ENCODE assay signal across 9 cellular contexts in genomic region chr13:41700790-41701310, GRCh38.
A peak's percentile ranks its signal among the peaks of the same experiment; 100 is the strongest.
DNase-seq lines count a peak whose midpoint lies in the region; ATAC-seq, FAIRE-seq and TF ChIP-seq lines count a peak whose summit lies in the region.
"Had no signal": no experiment of that assay in that cellular context is flagged by ENCODE, and none has a peak within 500 bp of the region (broad histone marks: within the 10 kb centered on the region; RNA-seq: fewer than 3 reads in every experiment).

No MANE protein-coding gene starts in this region.

- POLR2A ChIA-PET in HepG2 (lab: Yijun Ruan, JAX): no interaction called here
- POLR2A ChIA-PET in RWPE1 (lab: Yijun Ruan, JAX; ENCODE audit: low non-redundant PET): no interaction called here

- TF ChIP-seq POLR2A in right lobe of liver (IDR thresholded peaks at IDR 0.05): no peak
- no peak for TF ChIP-seq POLR2A in HepG2 (IDR thresholded peaks at IDR 0.05; ENCODE audit: insufficient read depth in 1 of 2, low read depth in 2 of 2, low read length in 2 of 2)
- TF ChIP-seq POLR2A in gastroesophageal sphincter (IDR thresholded peaks at IDR 0.05): no peak

- no peak for TF ChIP-seq RAD21 in HepG2 (CRISPR knock-in tag; IDR thresholded peaks at IDR 0.05)

- ATAC-seq in right lobe of liver: peak; percentile 18 to 67 (median 54)
- ATAC-seq in HepG2: no peak
- ATAC-seq in gastroesophageal sphincter: no peak
- no peak for ATAC-seq in esophagus mucosa
- no peak for ATAC-seq in HG02678 (IDR thresholded peaks at IDR 0.05; ENCODE audit: unreplicated experiment)
- ATAC-seq: stimulated activated naive B cell treated with anti-CD40 and anti-IgM and Interleukin-4, amounts not matched to agents 10 μg/mL and 1 μg/mL and 100 μg/mL, for 72 hours had no signal

- no peak for TF ChIP-seq CTCF in right lobe of liver (IDR thresholded peaks at IDR 0.05)
- no peak for TF ChIP-seq CTCF in HepG2 (CRISPR knock-in tag; IDR thresholded peaks at IDR 0.05)
- no peak for TF ChIP-seq CTCF in RWPE1 (conservative IDR thresholded peaks at IDR 0.05; ENCODE audit: low read depth)
- TF ChIP-seq CTCF in gastroesophageal sphincter (IDR thresholded peaks at IDR 0.05): no peak

- H3K4me2 ChIP-seq in HepG2 (ENCODE audit: low read depth, low read length): no peak overlapping the region

- CTCF ChIA-PET in HepG2 (lab: Yijun Ruan, JAX; ENCODE audit: low intra/inter-chr PET ratio, low total read pairs): no interaction called here
- CTCF ChIA-PET in RWPE1 (lab: Yijun Ruan, JAX): no interaction called here

- no peak overlapping the region for H2AFZ ChIP-seq in HepG2 (ENCODE audit: low read length)

- H3K27ac ChIP-seq in right lobe of liver (no peak overlapping the region), HepG2 (ENCODE audit: extremely low read length, insufficient read depth, low read length) (no peak overlapping the region), RWPE1 (no peak overlapping the region), gastroesophageal sphincter (peak overlapping the region in 3 of 4 donors; percentile 20 to 33 (median 28))

- no TSS peak for BruUV-seq in HepG2 (replicated peaks; lab: Mats Ljungman, UMichigan)

- H3K9me3 ChIP-seq in right lobe of liver (no peaks in the 10 kb centered on the region), HepG2 (ENCODE audit: low read length) (no peaks in the 10 kb centered on the region), gastroesophageal sphincter (no peaks in the 10 kb centered on the region)

- intact Hi-C loops in right lobe of liver (cut with DNase I): no loop called here
- intact Hi-C loops in HepG2 (cut with micrococcal nuclease; ENCODE audit: unreplicated experiment): no loop called here

- H3K27me3 ChIP-seq in right lobe of liver: no peaks in the 10 kb centered on the region
- H3K27me3 ChIP-seq in HepG2 (ENCODE audit: control insufficient read depth in 1 of 2, insufficient read depth in 2 of 2, low read length in 2 of 2): no peaks in the 10 kb centered on the region
- H3K27me3 ChIP-seq in gastroesophageal sphincter: no peaks in the 10 kb centered on the region

- no peaks in the 10 kb centered on the region for H3K36me3 ChIP-seq in right lobe of liver
- H3K36me3 ChIP-seq in HepG2 (replicated peaks in 1 of 2; ENCODE audit: control insufficient read depth in 1 of 2, insufficient read depth in 2 of 2, low read length in 2 of 2): peaks cover 0 to 5% of the 10 kb centered on the region in 2 experiments; a peak in 2 of 5 replicates
- peaks cover 0 to 10% of the 10 kb centered on the region in 2 donors for H3K36me3 ChIP-seq in gastroesophageal sphincter

- in situ Hi-C loops in HepG2 (cut with HindIII; ENCODE audit: extremely low pct_ligation_motif_present, low pct_unique_long_range_greater_than_20kb): no loop called here

- TF ChIP-seq EP300 in HepG2 (IDR thresholded peaks at IDR 0.05; ENCODE audit: low read depth in 2 of 2, low read length in 2 of 2): no peak
- no peak for TF ChIP-seq EP300 in HepG2 (CRISPR knock-in tag; IDR thresholded peaks at IDR 0.05; ENCODE audit: borderline replicate concordance)
- TF ChIP-seq EP300 in gastroesophageal sphincter (IDR thresholded peaks at IDR 0.05): no peak

- H3K4me1 ChIP-seq in right lobe of liver (peaks cover 0 to 15% (median 3%) of the 10 kb centered on the region in 4 donors), HepG2 (ENCODE audit: insufficient read depth, low read length) (peaks cover 7% of the 10 kb centered on the region; the same call in 1 of the 2 replicates), gastroesophageal sphincter (peaks cover 5 to 45% (median 9%) of the 10 kb centered on the region in 3 donors)

- no peak for FAIRE-seq in HepG2 (lab: Jason Lieb, UNC)

- H4K20me1 ChIP-seq in HepG2 (ENCODE audit: insufficient read depth, low read length): no peaks in the 10 kb centered on the region

- H3K9ac ChIP-seq in HepG2 (ENCODE audit: insufficient read depth, low read depth, low read length): no peak overlapping the region

- no peaks in the 10 kb centered on the region for H3K79me2 ChIP-seq in HepG2 (ENCODE audit: insufficient read depth, low read length)

- H3K4me3 ChIP-seq in right lobe of liver: no peak overlapping the region
- H3K4me3 ChIP-seq in HepG2 (replicated peaks in 1 of 3; ENCODE audit: insufficient read depth in 1 of 3, low read depth in 2 of 3, low read length in 3 of 3): no peak overlapping the region
- no peak overlapping the region for H3K4me3 ChIP-seq in gastroesophageal sphincter

- DNase-seq in right lobe of liver (no peak), HepG2 (ENCODE audit: low spot score) (no peak), RWPE1 (ENCODE audit: low spot score) (peak; percentile 50), germinal center (ENCODE audit: low spot score) (no peak)
- DNase-seq in NK-92 treated with Interleukin-12 subunit alpha and Interleukin-12 subunit beta, amount 100 ng/mL, for 24 hours (lab: John Stamatoyannopoulos, UW): no peak
- DNase-seq: stimulated activated naive B cell treated with anti-CD40 and anti-IgM and Interleukin-4, amounts not matched to agents 10 μg/mL and 1 μg/mL and 100 μg/mL, for 72 hours had no signal

TF ChIP-seq in HepG2, 621 proteins besides CTCF, POLR2A, EP300 and RAD21:
- no peak for TF ChIP-seq ERF (CRISPR knock-in tag; IDR thresholded peaks at IDR 0.05)
- no peak for TF ChIP-seq ZNF329 (CRISPR knock-in tag; IDR thresholded peaks at IDR 0.05; ENCODE audit: low read depth)
- TF ChIP-seq, protein P1, sequence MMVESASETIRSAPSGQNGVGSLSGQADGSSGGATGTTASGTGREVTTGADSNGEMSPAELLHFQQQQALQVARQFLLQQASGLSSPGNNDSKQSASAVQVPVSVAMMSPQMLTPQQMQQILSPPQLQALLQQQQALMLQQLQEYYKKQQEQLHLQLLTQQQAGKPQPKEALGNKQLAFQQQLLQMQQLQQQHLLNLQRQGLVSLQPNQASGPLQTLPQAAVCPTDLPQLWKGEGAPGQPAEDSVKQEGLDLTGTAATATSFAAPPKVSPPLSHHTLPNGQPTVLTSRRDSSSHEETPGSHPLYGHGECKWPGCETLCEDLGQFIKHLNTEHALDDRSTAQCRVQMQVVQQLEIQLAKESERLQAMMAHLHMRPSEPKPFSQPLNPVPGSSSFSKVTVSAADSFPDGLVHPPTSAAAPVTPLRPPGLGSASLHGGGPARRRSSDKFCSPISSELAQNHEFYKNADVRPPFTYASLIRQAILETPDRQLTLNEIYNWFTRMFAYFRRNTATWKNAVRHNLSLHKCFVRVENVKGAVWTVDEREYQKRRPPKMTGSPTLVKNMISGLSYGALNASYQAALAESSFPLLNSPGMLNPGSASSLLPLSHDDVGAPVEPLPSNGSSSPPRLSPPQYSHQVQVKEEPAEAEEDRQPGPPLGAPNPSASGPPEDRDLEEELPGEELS (CRISPR knock-in tag; IDR thresholded peaks at IDR 0.05): no peak
- TF ChIP-seq PCBP2 (optimal IDR thresholded peaks at IDR 0.05; ENCODE audit: low read depth, low read length, poor library complexity, severe bottlenecking): no peak
- TF ChIP-seq HOXA5 (CRISPR knock-in tag; IDR thresholded peaks at IDR 0.05): no peak
- TF ChIP-seq, protein P2, sequence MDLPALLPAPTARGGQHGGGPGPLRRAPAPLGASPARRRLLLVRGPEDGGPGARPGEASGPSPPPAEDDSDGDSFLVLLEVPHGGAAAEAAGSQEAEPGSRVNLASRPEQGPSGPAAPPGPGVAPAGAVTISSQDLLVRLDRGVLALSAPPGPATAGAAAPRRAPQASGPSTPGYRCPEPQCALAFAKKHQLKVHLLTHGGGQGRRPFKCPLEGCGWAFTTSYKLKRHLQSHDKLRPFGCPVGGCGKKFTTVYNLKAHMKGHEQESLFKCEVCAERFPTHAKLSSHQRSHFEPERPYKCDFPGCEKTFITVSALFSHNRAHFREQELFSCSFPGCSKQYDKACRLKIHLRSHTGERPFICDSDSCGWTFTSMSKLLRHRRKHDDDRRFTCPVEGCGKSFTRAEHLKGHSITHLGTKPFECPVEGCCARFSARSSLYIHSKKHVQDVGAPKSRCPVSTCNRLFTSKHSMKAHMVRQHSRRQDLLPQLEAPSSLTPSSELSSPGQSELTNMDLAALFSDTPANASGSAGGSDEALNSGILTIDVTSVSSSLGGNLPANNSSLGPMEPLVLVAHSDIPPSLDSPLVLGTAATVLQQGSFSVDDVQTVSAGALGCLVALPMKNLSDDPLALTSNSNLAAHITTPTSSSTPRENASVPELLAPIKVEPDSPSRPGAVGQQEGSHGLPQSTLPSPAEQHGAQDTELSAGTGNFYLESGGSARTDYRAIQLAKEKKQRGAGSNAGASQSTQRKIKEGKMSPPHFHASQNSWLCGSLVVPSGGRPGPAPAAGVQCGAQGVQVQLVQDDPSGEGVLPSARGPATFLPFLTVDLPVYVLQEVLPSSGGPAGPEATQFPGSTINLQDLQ (CRISPR knock-in tag; IDR thresholded peaks at IDR 0.05): no peak
- TF ChIP-seq SETDB1 (CRISPR knock-in tag; IDR thresholded peaks at IDR 0.05; ENCODE audit: borderline replicate concordance): no peak
- TF ChIP-seq ZNF326 (CRISPR knock-in tag; IDR thresholded peaks at IDR 0.05; ENCODE audit: borderline replicate concordance): no peak
- TF ChIP-seq ARNTL (CRISPR knock-in tag; IDR thresholded peaks at IDR 0.05): no peak
- TF ChIP-seq HHEX (CRISPR knock-in tag; IDR thresholded peaks at IDR 0.05): no peak
- no peak for TF ChIP-seq ZNF331 (CRISPR knock-in tag; IDR thresholded peaks at IDR 0.05)
- no peak for TF ChIP-seq XBP1 (CRISPR knock-in tag; IDR thresholded peaks at IDR 0.05)
- TF ChIP-seq ZNF709 (CRISPR knock-in tag; IDR thresholded peaks at IDR 0.05): no peak
- no peak for TF ChIP-seq AKAP8 (CRISPR knock-in tag; IDR thresholded peaks at IDR 0.05)
- no peak for TF ChIP-seq RBM39 (IDR thresholded peaks at IDR 0.05; ENCODE audit: low read depth, low read length, poor library complexity, severe bottlenecking)
- TF ChIP-seq PLSCR1 (CRISPR knock-in tag; IDR thresholded peaks at IDR 0.05; ENCODE audit: borderline replicate concordance): no peak
- TF ChIP-seq GZF1 (CRISPR knock-in tag; IDR thresholded peaks at IDR 0.05): no peak
- TF ChIP-seq SATB2 (CRISPR knock-in tag; IDR thresholded peaks at IDR 0.05): no peak

Comparison
In these comparisons a context has a peak if more than half of its experiments do, and no peak if none do; other contexts are left out.
1. ATAC-seq: peak in right lobe of liver (4 of 4); none in HepG2 (single experiment), gastroesophageal sphincter (single experiment), esophagus mucosa (single experiment) and HG02678 (single experiment).
2. H3K27ac ChIP-seq: peak in gastroesophageal sphincter (3 of 4); none in right lobe of liver (0 of 3), HepG2 (single experiment) and RWPE1 (single experiment).